ENCODE assay signal across 33 cellular contexts in genomic region chr11:60929774-60930173, GRCh38. TPM values are rescaled to one million over a fixed set of nuclear protein-coding genes. Genes with fewer than 3 reads are reported as not detected.
"Had no signal": no experiment of that assay in that cellular context is flagged by ENCODE, and none has a peak within 500 bp of the region (broad histone marks: within the 10 kb centered on the region; RNA-seq: fewer than 3 reads in every experiment).

No MANE protein-coding gene starts in this region.

- H3K4me3 Mint-ChIP-seq: activated CD4-positive, alpha-beta memory T cell treated with anti-CD3 and anti-CD28 coated beads, Interleukin-2, amount 10 ng/mL, durations not matched to agents 7 days and 5 days; activated CD4-positive, alpha-beta T cell treated with anti-CD3 and anti-CD28 coated beads, Interleukin-2, amount 10 ng/mL, durations not matched to agents 24 days and 14 days; activated T-cell treated with anti-CD3 and anti-CD28 coated beads, Interleukin-2, amount 50 U/mL, for 24 hours; effector memory CD8-positive, alpha-beta T cell; immature natural killer cell; natural killer cell had no signal

- H3K27ac Mint-ChIP-seq: activated CD4-positive, alpha-beta memory T cell treated with anti-CD3 and anti-CD28 coated beads, Interleukin-2, amount 10 ng/mL, durations not matched to agents 7 days and 5 days; activated CD4-positive, alpha-beta T cell treated with anti-CD3 and anti-CD28 coated beads, Interleukin-2, amount 10 ng/mL, durations not matched to agents 24 days and 14 days; activated T-cell treated with anti-CD3 and anti-CD28 coated beads, Interleukin-2, amount 50 U/mL, for 24 hours; immature natural killer cell; natural killer cell had no signal

- H3K9me3 Mint-ChIP-seq: activated CD4-positive, alpha-beta memory T cell treated with anti-CD3 and anti-CD28 coated beads, Interleukin-2, amount 10 ng/mL, durations not matched to agents 7 days and 5 days; activated CD4-positive, alpha-beta T cell treated with anti-CD3 and anti-CD28 coated beads, Interleukin-2, amount 10 ng/mL, durations not matched to agents 24 days and 14 days; activated T-cell treated with anti-CD3 and anti-CD28 coated beads, Interleukin-2, amount 50 U/mL, for 24 hours; effector memory CD8-positive, alpha-beta T cell; immature natural killer cell; natural killer cell had no signal

- DNase-seq: activated CD4-positive, alpha-beta memory T cell treated with anti-CD3 and anti-CD28 coated beads, Interleukin-2, amount 10 ng/mL, durations not matched to agents 7 days and 5 days; activated CD4-positive, alpha-beta T cell treated with anti-CD3 and anti-CD28 coated beads, Interleukin-2, amount 10 ng/mL, durations not matched to agents 24 days and 14 days; activated CD4-positive, CD25-positive, alpha-beta regulatory T cell treated with anti-CD3 and anti-CD28 coated beads, Interleukin-2, amount 50 U/mL, for 72 hours; activated CD8-positive, alpha-beta memory T cell treated with anti-CD3 and anti-CD28 coated beads, Interleukin-2, amount 50 U/mL, for 48 hours; activated gamma-delta T cell treated with Interleukin-2 at 50 U/mL for 16 hours; activated naive CD4-positive, alpha-beta T cell treated with anti-CD3 and anti-CD28 coated beads, Interleukin-2, amount 50 U/mL, for 16 hours; activated T-cell treated with anti-CD3 and anti-CD28 coated beads, Interleukin-2, amount 50 U/mL, for 24 hours; amniotic stem cell; caudate nucleus; cortex of kidney; effector memory CD8-positive, alpha-beta T cell; hypothalamus; immature natural killer cell; kidney; mesenchymal stem cell; natural killer cell; ovary; retina; stimulated activated CD4-positive, alpha-beta T cell treated with anti-CD3 and anti-CD28 coated beads, Interleukin-15, amount 100 ng/mL, for 24 hours; stimulated activated CD4-positive, alpha-beta T cell treated with anti-CD3 and anti-CD28 coated beads, Interleukin-2, amount 100 ng/mL, for 24 hours; stimulated activated naive CD4-positive, alpha-beta T cell treated with Interleukin-2 at 50 U/mL for 16 hours; T-helper 9 cell; WERI-Rb-1 had no signal

- H3K4me1 ChIP-seq: prostate gland had no signal

- H3K36me3 Mint-ChIP-seq: immature natural killer cell, natural killer cell had no signal

- H3K27me3 ChIP-seq: ovary had no signal

- H3K4me3 ChIP-seq: gastroesophageal sphincter, ovary, prostate gland, tibial nerve had no signal

- H3K36me3 ChIP-seq: neutrophil, ovary, prostate gland had no signal

- H3K27ac ChIP-seq: gastroesophageal sphincter, neutrophil, ovary, prostate gland, tibial nerve, WERI-Rb-1 had no signal

- H3K9me3 ChIP-seq: gastroesophageal sphincter, neutrophil, ovary, prostate gland, tibial nerve had no signal

- FAIRE-seq: endothelial cell of umbilical vein, kidney, TTC549, urothelium cell line had no signal

- ATAC-seq: effector memory CD8-positive, alpha-beta T cell; gastroesophageal sphincter; natural killer cell had no signal

RNA-seq across cellular contexts. Expression of gene TMEM132A, which starts 5.5 kb away (rescaled TPM):
- total RNA-seq: natural killer cell had no signal
- polyA plus RNA-seq: immature natural killer cell had no signal

RNA-seq across cellular contexts. Expression of gene CD6, which starts 41.7 kb away (rescaled TPM):
- total RNA-seq: chondrocyte, endothelial cell of umbilical vein, fibroblast of lung, fibroblast of villous mesenchyme had no signal
- polyA plus RNA-seq: endothelial cell of umbilical vein, fibroblast of lung had no signal
